Comparison of ENCODE assay signal across 15 cellular contexts in the genomic region with DNA sequence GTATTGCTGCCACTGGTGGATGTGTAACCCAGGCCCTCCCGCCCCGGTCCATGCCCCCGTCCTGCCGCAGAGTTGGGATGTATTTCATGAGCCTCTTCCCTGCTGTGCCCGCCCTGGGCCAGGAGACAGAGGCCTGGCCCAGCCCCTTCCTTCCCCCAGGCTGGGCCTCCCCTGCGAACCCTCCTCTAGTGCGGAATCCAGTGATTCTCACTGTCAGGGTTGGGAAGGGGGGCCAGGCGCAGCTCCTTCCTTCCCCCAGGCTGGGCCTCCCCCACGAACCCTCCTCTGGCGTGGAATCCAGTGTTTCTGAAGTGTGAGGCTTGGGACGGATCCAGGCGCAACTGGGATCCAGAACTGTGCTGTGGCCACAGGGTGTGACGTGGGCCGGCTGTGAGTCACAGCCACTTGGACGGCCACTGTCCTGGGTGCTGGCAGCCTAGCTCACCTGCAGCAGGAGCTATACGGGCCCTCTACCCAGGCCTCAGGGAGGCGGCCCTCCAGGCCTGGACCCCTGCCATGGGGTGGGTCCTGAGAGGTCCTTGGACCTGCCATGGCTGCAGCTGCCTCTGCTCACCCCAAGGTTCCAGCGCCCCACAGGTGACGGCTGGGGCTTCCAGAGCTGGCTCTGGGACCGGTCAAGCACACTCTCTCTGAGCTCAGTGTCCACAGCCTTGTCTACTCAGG. TPM values are rescaled to one million over a fixed set of nuclear protein-coding genes. Genes with fewer than 3 reads are reported as not detected.
DNase-seq lines count a peak whose midpoint lies in the region; ATAC-seq and TF ChIP-seq lines count a peak whose summit lies in the region.
"Had no signal": no experiment of that assay in that cellular context is flagged by ENCODE, and none has a peak within 500 bp of the region (broad histone marks: within the 10 kb centered on the region; RNA-seq: fewer than 3 reads in every experiment).

No MANE protein-coding gene starts in this region.

- no peak for TF ChIP-seq EP300 in gastroesophageal sphincter (IDR thresholded peaks at IDR 0.05)

- H3K9me3 ChIP-seq in MG63 (no peaks in the 10 kb centered on the region), gastroesophageal sphincter (no peaks in the 10 kb centered on the region), mucosa of descending colon (no peaks in the 10 kb centered on the region)

- H3K27ac Mint-ChIP-seq in activated CD4-positive, alpha-beta T cell treated with anti-CD3 and anti-CD28 coated beads for 36 hours, result no peak overlapping the region
- no peak overlapping the region for H3K27ac Mint-ChIP-seq in activated CD4-positive, alpha-beta T cell treated with anti-CD3 and anti-CD28 coated beads, Interleukin-2, amount 10 ng/mL, durations not matched to agents 7 days and 5 days
- H3K27ac Mint-ChIP-seq: T-cell had no signal

- H3K27me3 Mint-ChIP-seq in activated CD4-positive, alpha-beta T cell treated with anti-CD3 and anti-CD28 coated beads for 36 hours, result peaks cover 6% of the 10 kb centered on the region
- peaks cover 8% of the 10 kb centered on the region for H3K27me3 Mint-ChIP-seq in activated CD4-positive, alpha-beta T cell treated with anti-CD3 and anti-CD28 coated beads, Interleukin-2, amount 10 ng/mL, durations not matched to agents 7 days and 5 days

- H3K4me3 ChIP-seq in MG63 (no peak overlapping the region), gastroesophageal sphincter (no peak overlapping the region), mucosa of descending colon (no peak overlapping the region)

- 0 out of 2 replicates have a peak, but pooled peaks cover 3% of the 10 kb centered on the region for H3K27me3 ChIP-seq in MG63
- H3K27me3 ChIP-seq in gastroesophageal sphincter, result peaks cover 77% of the 10 kb centered on the region

- TF ChIP-seq CTCF in gastroesophageal sphincter (IDR thresholded peaks at IDR 0.05) (no peak), mucosa of descending colon (IDR thresholded peaks at IDR 0.05) (no peak)

- no peak for TF ChIP-seq POLR2A in gastroesophageal sphincter (IDR thresholded peaks at IDR 0.05)

- no peak overlapping the region for H3K27ac ChIP-seq in gastroesophageal sphincter
- H3K27ac ChIP-seq: parathyroid adenoma had no signal

- no peaks in the 10 kb centered on the region for H3K9me3 Mint-ChIP-seq in activated CD4-positive, alpha-beta T cell treated with anti-CD3 and anti-CD28 coated beads for 36 hours (ENCODE audit: low read depth)
- H3K9me3 Mint-ChIP-seq in activated CD4-positive, alpha-beta T cell treated with anti-CD3 and anti-CD28 coated beads, Interleukin-2, amount 10 ng/mL, durations not matched to agents 7 days and 5 days, result no peaks in the 10 kb centered on the region
- H3K9me3 Mint-ChIP-seq: T-cell had no signal

- DNase-seq in AG08395 (ENCODE audit: low spot score) (peak; percentile 64), MG63 (peak; percentile 62), mucosa of descending colon (peak in 2 of 3 donors; percentile 21 to 44), NCI-H526 treated with DMSO at 0.1 percent for 48 hours (lab: John Stamatoyannopoulos, UW) (no peak)
- no peak for DNase-seq in activated CD4-positive, alpha-beta T cell treated with anti-CD3 and anti-CD28 coated beads for 36 hours
- no peak for DNase-seq in activated CD4-positive, alpha-beta T cell treated with anti-CD3 and anti-CD28 coated beads, Interleukin-2, amount 10 ng/mL, durations not matched to agents 7 days and 5 days
- DNase-seq: hippocampal formation; NCI-H1048; NCI-H2227 treated with DMSO at 0.1 percent for 48 hours; stimulated activated CD8-positive, alpha-beta memory T cell treated with anti-CD3 and anti-CD28 coated beads, Interleukin-4, amount 100 ng/mL, for 48 hours had no signal

- POLR2A ChIA-PET in activated CD4-positive, alpha-beta T cell treated with anti-CD3 and anti-CD28 coated beads for 36 hours (lab: Charles Lee), result no interaction called here
- POLR2A ChIA-PET in activated CD4-positive, alpha-beta T cell treated with anti-CD3 and anti-CD28 coated beads, Interleukin-2, amount 10 ng/mL, durations not matched to agents 7 days and 5 days (lab: Charles Lee), result no interaction called here

- peak; percentile 62 for ATAC-seq in gastroesophageal sphincter
- ATAC-seq in mucosa of descending colon, result no peak
- ATAC-seq in HG02759 (IDR thresholded peaks at IDR 0.05; ENCODE audit: unreplicated experiment), result no peak
- ATAC-seq in activated CD4-positive, alpha-beta T cell treated with anti-CD3 and anti-CD28 coated beads for 36 hours, result no peak
- ATAC-seq: T-cell had no signal

- H3K4me3 Mint-ChIP-seq in activated CD4-positive, alpha-beta T cell treated with anti-CD3 and anti-CD28 coated beads for 36 hours, result no peak overlapping the region
- no peak overlapping the region for H3K4me3 Mint-ChIP-seq in activated CD4-positive, alpha-beta T cell treated with anti-CD3 and anti-CD28 coated beads, Interleukin-2, amount 10 ng/mL, durations not matched to agents 7 days and 5 days
- H3K4me3 Mint-ChIP-seq: T-cell had no signal

- H3K36me3 ChIP-seq in MG63, result no peaks in the 10 kb centered on the region
- no peaks in the 10 kb centered on the region for H3K36me3 ChIP-seq in gastroesophageal sphincter
- no peaks in the 10 kb centered on the region for H3K36me3 ChIP-seq in mucosa of descending colon (ENCODE audit: low read depth)

- H3K36me3 Mint-ChIP-seq in activated CD4-positive, alpha-beta T cell treated with anti-CD3 and anti-CD28 coated beads for 36 hours (ENCODE audit: low read depth), result no peaks in the 10 kb centered on the region
- H3K36me3 Mint-ChIP-seq in activated CD4-positive, alpha-beta T cell treated with anti-CD3 and anti-CD28 coated beads, Interleukin-2, amount 10 ng/mL, durations not matched to agents 7 days and 5 days (ENCODE audit: low read depth), result no peaks in the 10 kb centered on the region
- H3K36me3 Mint-ChIP-seq: T-cell had no signal

- CTCF ChIA-PET in activated CD4-positive, alpha-beta T cell treated with anti-CD3 and anti-CD28 coated beads for 36 hours (lab: Charles Lee), result no interaction called here
- CTCF ChIA-PET in activated CD4-positive, alpha-beta T cell treated with anti-CD3 and anti-CD28 coated beads, Interleukin-2, amount 10 ng/mL, durations not matched to agents 7 days and 5 days (lab: Charles Lee), result no interaction called here

- intact Hi-C loops in mucosa of descending colon (cut with DNase I, micrococcal nuclease), result no loop called here
- intact Hi-C loops in activated CD4-positive, alpha-beta T cell treated with anti-CD3 and anti-CD28 coated beads for 36 hours (cut with DNase I, micrococcal nuclease), result no loop called here

- H3K4me1 Mint-ChIP-seq in activated CD4-positive, alpha-beta T cell treated with anti-CD3 and anti-CD28 coated beads for 36 hours, result no peaks in the 10 kb centered on the region
- no peaks in the 10 kb centered on the region for H3K4me1 Mint-ChIP-seq in activated CD4-positive, alpha-beta T cell treated with anti-CD3 and anti-CD28 coated beads, Interleukin-2, amount 10 ng/mL, durations not matched to agents 7 days and 5 days

- no CpG with 5 or more reads among the region's 20 CpGs for WGBS in gastroesophageal sphincter (ENCODE audit: low coverage in 1 of 2), 2 donors

- H3K4me1 ChIP-seq in gastroesophageal sphincter (peaks cover 0 to 8% (median 0%) of the 10 kb centered on the region in 3 donors), mucosa of descending colon (ENCODE audit: low read depth) (no peaks in the 10 kb centered on the region)

RNA-seq across cellular contexts. Expression of gene COL20A1, which starts 28.3 kb away (rescaled TPM):
- not detected in 2 replicates for total RNA-seq in MG63 (2014; rRNA removed; shearing (Covaris generic); ENCODE audit: low replicate concordance)
- total RNA-seq in gastroesophageal sphincter (not detected), mucosa of descending colon (not detected)
- total RNA-seq in activated CD4-positive, alpha-beta T cell treated with anti-CD3 and anti-CD28 coated beads for 36 hours, result under 1 TPM; 0.04 to 0.09 TPM
- not detected for total RNA-seq in activated CD4-positive, alpha-beta T cell treated with anti-CD3 and anti-CD28 coated beads, Interleukin-2, amount 10 ng/mL, durations not matched to agents 7 days and 5 days
- total RNA-seq: ureter had no signal

RNA-seq across cellular contexts. Expression of gene CHRNA4, which starts 39.9 kb away (rescaled TPM):
- total RNA-seq in MG63 (2014; rRNA removed; shearing (Covaris generic); ENCODE audit: low replicate concordance), result not detected in 2 replicates
- total RNA-seq in gastroesophageal sphincter (not detected), mucosa of descending colon (not detected)
- total RNA-seq in activated CD4-positive, alpha-beta T cell treated with anti-CD3 and anti-CD28 coated beads for 36 hours, result not detected
- total RNA-seq in activated CD4-positive, alpha-beta T cell treated with anti-CD3 and anti-CD28 coated beads, Interleukin-2, amount 10 ng/mL, durations not matched to agents 7 days and 5 days, result not detected
- total RNA-seq: T-cell, ureter had no signal

RNA-seq across cellular contexts. Expression of gene ARFGAP1, which starts 48.7 kb away (rescaled TPM):
- 67.2 and 83.8 TPM in 2 replicates for total RNA-seq in MG63 (2014; rRNA removed; shearing (Covaris generic); ENCODE audit: low replicate concordance)
- 10 to 100 TPM; 35.0 to 50.1 (median 45.2) TPM for total RNA-seq in gastroesophageal sphincter
- 10 to 100 TPM; 76.5 to 85.8 (median 82.4) TPM for total RNA-seq in mucosa of descending colon
- 10 to 100 TPM; 73.4 to 77.6 TPM for total RNA-seq in activated CD4-positive, alpha-beta T cell treated with anti-CD3 and anti-CD28 coated beads for 36 hours
- 10 to 100 TPM; 88.0 to 94.4 TPM for total RNA-seq in activated CD4-positive, alpha-beta T cell treated with anti-CD3 and anti-CD28 coated beads, Interleukin-2, amount 10 ng/mL, durations not matched to agents 7 days and 5 days

Comparison
In these comparisons a context has a peak if more than half of its experiments do, and no peak if none do; other contexts are left out.
1. DNase-seq: peak in AG08395 (single experiment), MG63 (single experiment) and mucosa of descending colon (2 of 3); none in activated CD4-positive, alpha-beta T cell treated with anti-CD3 and anti-CD28 coated beads for 36 hours (single experiment), activated CD4-positive, alpha-beta T cell treated with anti-CD3 and anti-CD28 coated beads, Interleukin-2, amount 10 ng/mL, durations not matched to agents 7 days and 5 days (single experiment) and NCI-H526 treated with DMSO at 0.1 percent for 48 hours (single experiment).